ENCODE assay signal across 18 cellular contexts in the genomic region with DNA sequence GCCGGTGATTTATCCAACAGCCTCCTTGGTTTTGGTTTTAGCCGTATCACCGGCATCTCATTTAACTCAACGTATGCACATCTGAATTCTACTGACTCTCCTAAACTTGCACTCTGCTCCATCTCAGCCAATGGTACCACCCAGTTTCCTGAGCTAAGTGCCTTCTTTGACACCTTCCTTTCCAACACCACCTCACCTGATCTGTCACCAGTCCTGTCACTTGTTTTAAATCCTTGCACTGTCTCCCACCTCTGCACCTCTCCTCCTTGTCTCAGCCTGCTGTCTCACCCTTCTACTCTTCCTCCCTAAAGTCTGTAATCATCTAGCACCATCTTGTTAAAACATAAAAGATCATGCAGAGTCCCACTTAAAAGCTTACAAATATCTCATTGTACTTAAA. TPM values are rescaled to one million over a fixed set of nuclear protein-coding genes. Genes with fewer than 3 reads are reported as not detected.
DNase-seq lines count a peak whose midpoint lies in the region; ATAC-seq and TF ChIP-seq lines count a peak whose summit lies in the region.
"Had no signal": no experiment of that assay in that cellular context is flagged by ENCODE, and none has a peak within 500 bp of the region (broad histone marks: within the 10 kb centered on the region; RNA-seq: fewer than 3 reads in every experiment).

No MANE protein-coding gene starts in this region.

- H2BK12ac ChIP-seq in trophoblast cell (ENCODE audit: low read length), result peak overlapping the region; percentile 19

- H3K14ac ChIP-seq in trophoblast cell (ENCODE audit: low read length), result no peak overlapping the region

- POLR2A ChIA-PET in activated CD4-positive, alpha-beta T cell treated with anti-CD3 and anti-CD28 coated beads, Interleukin-2, amount 10 ng/mL, durations not matched to agents 7 days and 5 days (lab: Charles Lee), result no interaction called here

- no peak overlapping the region for H3K4me3 Mint-ChIP-seq in activated CD4-positive, alpha-beta T cell treated with anti-CD3 and anti-CD28 coated beads, Interleukin-2, amount 10 ng/mL, durations not matched to agents 7 days and 5 days
- peak overlapping the region; percentile 31 for H3K4me3 Mint-ChIP-seq in T-helper 17 cell

- H3K4me1 ChIP-seq in endocrine pancreas (ENCODE audit: control insufficient read depth, insufficient read depth, low read length), result no peaks in the 10 kb centered on the region
- H3K4me1 ChIP-seq in trophoblast cell (ENCODE audit: control insufficient read depth in 1 of 2, insufficient read depth in 2 of 2, low read length in 2 of 2), result peaks cover 10 to 12% of the 10 kb centered on the region in 2 experiments

- no peak overlapping the region for H2AK5ac ChIP-seq in trophoblast cell (ENCODE audit: low read length)

- H2BK120ac ChIP-seq in trophoblast cell (ENCODE audit: insufficient read depth, low read length, poor library complexity), result no peak overlapping the region

- no peak overlapping the region for H3K4me2 ChIP-seq in trophoblast cell (ENCODE audit: low read length)

- peaks cover 56% of the 10 kb centered on the region for H3K4me1 Mint-ChIP-seq in activated CD4-positive, alpha-beta T cell treated with anti-CD3 and anti-CD28 coated beads, Interleukin-2, amount 10 ng/mL, durations not matched to agents 7 days and 5 days
- peaks cover 24% of the 10 kb centered on the region for H3K4me1 Mint-ChIP-seq in T-helper 17 cell

- peaks cover 39% of the 10 kb centered on the region for H3K36me3 Mint-ChIP-seq in activated CD4-positive, alpha-beta T cell treated with anti-CD3 and anti-CD28 coated beads, Interleukin-2, amount 10 ng/mL, durations not matched to agents 7 days and 5 days (ENCODE audit: low read depth)
- peaks cover 2% of the 10 kb centered on the region for H3K36me3 Mint-ChIP-seq in T-helper 17 cell (ENCODE audit: low read depth)

- DNase-seq in activated CD4-positive, alpha-beta T cell treated with anti-CD3 and anti-CD28 coated beads, Interleukin-2, amount 10 ng/mL, durations not matched to agents 7 days and 5 days, result no peak
- DNase-seq in activated CD4-positive, alpha-beta T cell treated with anti-CD3 and anti-CD28 coated beads, Interleukin-2, amount 50 U/mL, for 48 hours, result no peak
- DNase-seq in T-helper 17 cell (no peak), trophoblast cell (no peak), erythroblast (lab: John Stamatoyannopoulos, UW) (no peak), NCI-H345 (lab: John Stamatoyannopoulos, UW) (no peak)
- DNase-seq in activated effector memory CD4-positive, alpha-beta T cell treated with Interleukin-2 at 50 U/mL for 16 hours, result no peak
- DNase-seq: ACHN; Karpas-422; kidney; NCI-H2171 treated with DMSO at 0.1 percent for 48 hours; stimulated activated CD4-positive, alpha-beta T cell treated with anti-CD3 and anti-CD28 coated beads, Interleukin-15, amount 100 ng/mL, for 24 hours; stimulated activated naive CD4-positive, alpha-beta T cell treated with Interleukin-2 at 50 U/mL for 16 hours had no signal

- no peak for ATAC-seq in T-helper 17 cell
- ATAC-seq: activated naive CD4-positive, alpha-beta T cell treated with anti-CD3 and anti-CD28 coated beads, Interleukin-2, amount 50 U/mL, for 72 hours; Panc1; SK-N-SH treated with all-trans-retinoic acid at 6 μM for 48 hours had no signal

- H3K18ac ChIP-seq in trophoblast cell (ENCODE audit: low read length), result no peak overlapping the region

- H3K27me3 ChIP-seq in endocrine pancreas (ENCODE audit: control insufficient read depth, insufficient read depth, low read length) (no peaks in the 10 kb centered on the region), trophoblast cell (ENCODE audit: insufficient read depth, low read length) (no peaks in the 10 kb centered on the region)
- H3K27me3 ChIP-seq: right atrium auricular region had no signal

- peak overlapping the region; percentile 91 for H3K27ac Mint-ChIP-seq in activated CD4-positive, alpha-beta T cell treated with anti-CD3 and anti-CD28 coated beads, Interleukin-2, amount 10 ng/mL, durations not matched to agents 7 days and 5 days
- peak overlapping the region; percentile 91 for H3K27ac Mint-ChIP-seq in T-helper 17 cell

- H3K4me3 ChIP-seq in endocrine pancreas (ENCODE audit: control insufficient read depth, insufficient read depth, low read length) (no peak overlapping the region), trophoblast cell (ENCODE audit: low read depth, low read length) (no peak overlapping the region)
- H3K4me3 ChIP-seq: right atrium auricular region had no signal

- no peak overlapping the region for H4K91ac ChIP-seq in trophoblast cell (ENCODE audit: low read depth, low read length)

- H2AFZ ChIP-seq in trophoblast cell (ENCODE audit: insufficient read depth, low read length, poor library complexity), result no peak overlapping the region

- peaks cover 1% of the 10 kb centered on the region for H3K9me3 Mint-ChIP-seq in activated CD4-positive, alpha-beta T cell treated with anti-CD3 and anti-CD28 coated beads, Interleukin-2, amount 10 ng/mL, durations not matched to agents 7 days and 5 days
- H3K9me3 Mint-ChIP-seq: activated naive CD4-positive, alpha-beta T cell treated with anti-CD3 and anti-CD28 coated beads, Interleukin-2, amount 50 U/mL, for 72 hours had no signal

- no peaks in the 10 kb centered on the region for H3K27me3 Mint-ChIP-seq in activated CD4-positive, alpha-beta T cell treated with anti-CD3 and anti-CD28 coated beads, Interleukin-2, amount 10 ng/mL, durations not matched to agents 7 days and 5 days
- no peaks in the 10 kb centered on the region for H3K27me3 Mint-ChIP-seq in T-helper 17 cell

- H3K27ac ChIP-seq in trophoblast cell (ENCODE audit: low read depth, low read length), result no peak overlapping the region
- H3K27ac ChIP-seq: right atrium auricular region had no signal

- no peaks in the 10 kb centered on the region for H3K79me1 ChIP-seq in trophoblast cell (ENCODE audit: low read length)

- no peak overlapping the region for H4K12ac ChIP-seq in trophoblast cell (ENCODE audit: low read depth, low read length)

- CTCF ChIA-PET in activated CD4-positive, alpha-beta T cell treated with anti-CD3 and anti-CD28 coated beads, Interleukin-2, amount 10 ng/mL, durations not matched to agents 7 days and 5 days (lab: Charles Lee), result interaction anchor here (0.7 to 3.0 kb wide), 3 partner anchors 28 to 72 kb away, joined by 3 to 16 read pairs (median 3); partner anchors contain the start of gene TPT1

- H3K9ac ChIP-seq in endocrine pancreas (ENCODE audit: control insufficient read depth, insufficient read depth, low read length), result peak overlapping the region; percentile 23
- H3K9ac ChIP-seq in trophoblast cell (ENCODE audit: low read length), result no peak overlapping the region

- H3K36me3 ChIP-seq in endocrine pancreas (ENCODE audit: control insufficient read depth, insufficient read depth, low read length), result no peaks in the 10 kb centered on the region
- peaks cover 0 to 2% of the 10 kb centered on the region in 2 experiments for H3K36me3 ChIP-seq in trophoblast cell (ENCODE audit: control insufficient read depth in 1 of 2, insufficient read depth in 2 of 2, low read length in 2 of 2)
- H3K36me3 ChIP-seq: right atrium auricular region had no signal

- no peak overlapping the region for H4K8ac ChIP-seq in trophoblast cell (ENCODE audit: low read depth, low read length)

- no peaks in the 10 kb centered on the region for H3K9me3 ChIP-seq in T-helper 17 cell (ENCODE audit: control insufficient read depth, low read length, poor library complexity, severe bottlenecking)
- H3K9me3 ChIP-seq in endocrine pancreas (ENCODE audit: control insufficient read depth, low read length), result no peaks in the 10 kb centered on the region
- no peaks in the 10 kb centered on the region for H3K9me3 ChIP-seq in trophoblast cell (ENCODE audit: insufficient read depth, low read depth, low read length)
- H3K9me3 ChIP-seq: right atrium auricular region had no signal

- H3K79me2 ChIP-seq in trophoblast cell (ENCODE audit: control insufficient read depth, insufficient read depth, low read length, poor library complexity), result no peaks in the 10 kb centered on the region

- no peak overlapping the region for H3K4ac ChIP-seq in trophoblast cell (ENCODE audit: low read depth, low read length)

- no peak overlapping the region for H3K23ac ChIP-seq in trophoblast cell (ENCODE audit: low read length)

- no CpG with 5 or more reads among the region's 4 CpGs for WGBS in trophoblast cell (ENCODE audit: extremely low coverage, insufficient coverage, insufficient read length)

- TF ChIP-seq POLR2A in erythroblast (IDR thresholded peaks at IDR 0.05; ENCODE audit: low read length), result no peak

- no peak overlapping the region for H2BK5ac ChIP-seq in trophoblast cell (ENCODE audit: low read depth, low read length, poor library complexity)

RNA-seq across cellular contexts. Expression of gene TPT1, which starts 28.1 kb away (rescaled TPM):
- total RNA-seq in activated CD4-positive, alpha-beta T cell treated with anti-CD3 and anti-CD28 coated beads, Interleukin-2, amount 10 ng/mL, durations not matched to agents 7 days and 5 days, result 1,000 to 10,000 TPM; 4,825 to 5,097 TPM
- 1,000 to 10,000 TPM; 7,650 to 7,799 TPM for total RNA-seq in T-helper 17 cell
- 3,985 and 4,109 TPM in 2 replicates for polyA plus RNA-seq in trophoblast cell (2013)

RNA-seq across cellular contexts. Expression of gene SLC25A30, which starts 49.1 kb away (rescaled TPM):
- total RNA-seq in activated CD4-positive, alpha-beta T cell treated with anti-CD3 and anti-CD28 coated beads, Interleukin-2, amount 10 ng/mL, durations not matched to agents 7 days and 5 days, result 10 to 100 TPM; 20.6 to 21.2 TPM
- total RNA-seq in T-helper 17 cell, result 10 to 100 TPM; 15.2 to 22.3 TPM
- polyA plus RNA-seq in trophoblast cell (2013), result 8.9 and 9.3 TPM in 2 replicates
